ENCODE assay signal across 2 cellular contexts in the genomic region with DNA sequence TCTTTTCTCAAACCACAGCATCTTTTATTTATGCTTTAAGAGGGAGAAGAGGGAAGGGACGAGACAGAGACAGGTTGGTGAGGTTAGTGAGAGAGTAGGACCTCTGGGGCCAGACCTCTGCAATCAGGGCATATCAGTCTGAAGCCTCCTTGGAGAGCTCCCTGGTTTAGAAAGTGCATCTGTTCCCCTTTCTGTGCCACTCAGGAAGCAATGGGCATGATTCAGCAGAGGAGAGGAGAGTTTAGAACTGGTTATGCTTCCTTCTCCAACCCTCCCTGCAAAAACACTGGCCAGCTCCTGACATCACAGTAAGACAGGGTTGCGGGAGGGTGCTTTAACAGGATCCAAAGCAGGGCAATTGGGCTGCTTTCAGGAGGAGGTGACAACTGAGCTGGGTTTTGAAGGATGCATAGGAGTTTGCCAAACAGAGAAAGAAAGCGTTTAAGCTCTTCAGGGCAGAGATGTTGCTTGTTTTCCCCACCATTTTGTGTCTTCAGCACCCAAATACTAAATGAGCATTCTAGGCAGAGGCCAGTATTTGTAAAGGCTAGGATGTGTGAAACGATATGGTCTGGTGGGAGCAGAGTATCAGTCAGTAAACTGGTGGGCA.
TF ChIP-seq lines count a peak whose summit lies in the region.

No MANE protein-coding gene starts in this region.

TF ChIP-seq in HepG2, 621 proteins besides CTCF, POLR2A, EP300 and RAD21 (continues in another document):
- TF ChIP-seq, protein P1, sequence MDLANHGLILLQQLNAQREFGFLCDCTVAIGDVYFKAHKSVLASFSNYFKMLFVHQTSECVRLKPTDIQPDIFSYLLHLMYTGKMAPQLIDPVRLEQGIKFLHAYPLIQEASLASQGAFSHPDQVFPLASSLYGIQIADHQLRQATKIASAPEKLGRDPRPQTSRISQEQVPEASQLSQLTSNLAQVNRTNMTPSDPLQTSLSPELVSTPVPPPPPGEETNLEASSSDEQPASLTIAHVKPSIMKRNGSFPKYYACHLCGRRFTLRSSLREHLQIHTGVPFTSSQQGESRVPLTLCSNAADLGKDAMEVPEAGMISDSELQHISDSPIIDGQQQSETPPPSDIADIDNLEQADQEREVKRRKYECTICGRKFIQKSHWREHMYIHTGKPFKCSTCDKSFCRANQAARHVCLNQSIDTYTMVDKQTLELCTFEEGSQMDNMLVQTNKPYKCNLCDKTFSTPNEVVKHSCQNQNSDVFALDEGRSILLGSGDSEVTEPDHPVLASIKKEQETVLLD (CRISPR knock-in tag; IDR thresholded peaks at IDR 0.05; ENCODE audit: low read depth) = no peak
- TF ChIP-seq DPF2 (CRISPR knock-in tag; IDR thresholded peaks at IDR 0.05; ENCODE audit: borderline replicate concordance, low read depth) (no peak), CC2D1A (CRISPR knock-in tag; IDR thresholded peaks at IDR 0.05) (no peak), PPARG (CRISPR knock-in tag; conservative IDR thresholded peaks at IDR 0.05) (no peak), TAF15 (IDR thresholded peaks at IDR 0.05; ENCODE audit: low read depth, low read length, poor library complexity, severe bottlenecking) (no peak), SIN3B (IDR thresholded peaks at IDR 0.05; ENCODE audit: low read length) (no peak), ARID5B (CRISPR knock-in tag; IDR thresholded peaks at IDR 0.05) (no peak), JDP2 (CRISPR knock-in tag; IDR thresholded peaks at IDR 0.05; ENCODE audit: borderline replicate concordance) (no peak), ZNF441 (CRISPR knock-in tag; IDR thresholded peaks at IDR 0.05; ENCODE audit: borderline replicate concordance) (no peak), MXI1 (IDR thresholded peaks at IDR 0.05; ENCODE audit: borderline replicate concordance, low read depth, low read length) (no peak), HINFP (CRISPR knock-in tag; IDR thresholded peaks at IDR 0.05; ENCODE audit: low read depth) (no peak), MEIS1 (CRISPR knock-in tag; IDR thresholded peaks at IDR 0.05; ENCODE audit: borderline replicate concordance) (no peak)
- TF ChIP-seq, protein P2, sequence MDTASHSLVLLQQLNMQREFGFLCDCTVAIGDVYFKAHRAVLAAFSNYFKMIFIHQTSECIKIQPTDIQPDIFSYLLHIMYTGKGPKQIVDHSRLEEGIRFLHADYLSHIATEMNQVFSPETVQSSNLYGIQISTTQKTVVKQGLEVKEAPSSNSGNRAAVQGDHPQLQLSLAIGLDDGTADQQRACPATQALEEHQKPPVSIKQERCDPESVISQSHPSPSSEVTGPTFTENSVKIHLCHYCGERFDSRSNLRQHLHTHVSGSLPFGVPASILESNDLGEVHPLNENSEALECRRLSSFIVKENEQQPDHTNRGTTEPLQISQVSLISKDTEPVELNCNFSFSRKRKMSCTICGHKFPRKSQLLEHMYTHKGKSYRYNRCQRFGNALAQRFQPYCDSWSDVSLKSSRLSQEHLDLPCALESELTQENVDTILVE (CRISPR knock-in tag; IDR thresholded peaks at IDR 0.05) = no peak
- TF ChIP-seq, protein P3, sequence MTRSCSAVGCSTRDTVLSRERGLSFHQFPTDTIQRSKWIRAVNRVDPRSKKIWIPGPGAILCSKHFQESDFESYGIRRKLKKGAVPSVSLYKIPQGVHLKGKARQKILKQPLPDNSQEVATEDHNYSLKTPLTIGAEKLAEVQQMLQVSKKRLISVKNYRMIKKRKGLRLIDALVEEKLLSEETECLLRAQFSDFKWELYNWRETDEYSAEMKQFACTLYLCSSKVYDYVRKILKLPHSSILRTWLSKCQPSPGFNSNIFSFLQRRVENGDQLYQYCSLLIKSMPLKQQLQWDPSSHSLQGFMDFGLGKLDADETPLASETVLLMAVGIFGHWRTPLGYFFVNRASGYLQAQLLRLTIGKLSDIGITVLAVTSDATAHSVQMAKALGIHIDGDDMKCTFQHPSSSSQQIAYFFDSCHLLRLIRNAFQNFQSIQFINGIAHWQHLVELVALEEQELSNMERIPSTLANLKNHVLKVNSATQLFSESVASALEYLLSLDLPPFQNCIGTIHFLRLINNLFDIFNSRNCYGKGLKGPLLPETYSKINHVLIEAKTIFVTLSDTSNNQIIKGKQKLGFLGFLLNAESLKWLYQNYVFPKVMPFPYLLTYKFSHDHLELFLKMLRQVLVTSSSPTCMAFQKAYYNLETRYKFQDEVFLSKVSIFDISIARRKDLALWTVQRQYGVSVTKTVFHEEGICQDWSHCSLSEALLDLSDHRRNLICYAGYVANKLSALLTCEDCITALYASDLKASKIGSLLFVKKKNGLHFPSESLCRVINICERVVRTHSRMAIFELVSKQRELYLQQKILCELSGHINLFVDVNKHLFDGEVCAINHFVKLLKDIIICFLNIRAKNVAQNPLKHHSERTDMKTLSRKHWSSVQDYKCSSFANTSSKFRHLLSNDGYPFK (CRISPR knock-in tag; IDR thresholded peaks at IDR 0.05; ENCODE audit: borderline replicate concordance) = no peak

TF ChIP-seq in HEK293T, 16 proteins besides CTCF, POLR2A, EP300 and RAD21:
- no peak for TF ChIP-seq FOXA1 (IDR thresholded peaks at IDR 0.05)
- no peak for TF ChIP-seq L3MBTL2 (conservative IDR thresholded peaks at IDR 0.05)
- no peak for TF ChIP-seq NFRKB (IDR thresholded peaks at IDR 0.05)
- no peak for TF ChIP-seq ARNT (IDR thresholded peaks at IDR 0.05)
- TF ChIP-seq LEF1 (IDR thresholded peaks at IDR 0.05; ENCODE audit: borderline replicate concordance) = no peak
- TF ChIP-seq ELF4 (IDR thresholded peaks at IDR 0.05) = no peak
- TF ChIP-seq ZNF384 (IDR thresholded peaks at IDR 0.05) = no peak
- TF ChIP-seq TARDBP (IDR thresholded peaks at IDR 0.05) = no peak
- no peak for TF ChIP-seq SUZ12 (IDR thresholded peaks at IDR 0.05)
- TF ChIP-seq FOXM1 (IDR thresholded peaks at IDR 0.05; ENCODE audit: borderline replicate concordance) = no peak
- TF ChIP-seq SP1 (IDR thresholded peaks at IDR 0.05) = no peak
- no peak for TF ChIP-seq FOXK2 (IDR thresholded peaks at IDR 0.05)
- no peak for TF ChIP-seq PKNOX1 (IDR thresholded peaks at IDR 0.05)
- no peak for TF ChIP-seq CTBP1 (IDR thresholded peaks at IDR 0.05; ENCODE audit: borderline replicate concordance)
- TF ChIP-seq HDGF (IDR thresholded peaks at IDR 0.05; ENCODE audit: borderline replicate concordance) = no peak
- no peak for TF ChIP-seq BHLHE40 (IDR thresholded peaks at IDR 0.05; ENCODE audit: borderline replicate concordance)
